10 cellular contexts compared by ENCODE assay signal in genomic region chr1:94865369-94865768, GRCh38. TPM values are rescaled to one million over a fixed set of nuclear protein-coding genes. Genes with fewer than 3 reads are reported as not detected.
DNase-seq lines count a peak whose midpoint lies in the region; ATAC-seq, FAIRE-seq and TF ChIP-seq lines count a peak whose summit lies in the region.
"Had no signal": no experiment of that assay in that cellular context is flagged by ENCODE, and none has a peak within 500 bp of the region (broad histone marks: within the 10 kb centered on the region; RNA-seq: fewer than 3 reads in every experiment).

No MANE protein-coding gene starts in this region.

- H3K9me3 Mint-ChIP-seq in HFFc6, result no peaks in the 10 kb centered on the region

- TF ChIP-seq CTCF in HFFc6 (IDR thresholded peaks at IDR 0.05) (no peak), choroid plexus epithelial cell (conservative IDR thresholded peaks at IDR 0.05; ENCODE audit: low read depth, low read length) (no peak), keratinocyte (optimal IDR thresholded peaks at IDR 0.05 in 1 of 3, IDR thresholded peaks at IDR 0.05 in 1 of 3, conservative IDR thresholded peaks at IDR 0.05 in 1 of 3; ENCODE audit: extremely low read depth in 1 of 3, insufficient read depth in 2 of 3, low read length in 3 of 3) (no peak)

- H3K4me3 Mint-ChIP-seq in HFFc6, result peak overlapping the region; percentile 83

- H3K9ac ChIP-seq in keratinocyte (ENCODE audit: control insufficient read depth, extremely low read depth, insufficient read depth, low read length) (no peak overlapping the region), skeletal muscle satellite cell (ENCODE audit: low read depth, low read length) (peak overlapping the region; percentile 39)

- H3K9me3 ChIP-seq in keratinocyte (ENCODE audit: control insufficient read depth, low read depth, low read length) (no peaks in the 10 kb centered on the region), skeletal muscle satellite cell (replicated peaks; ENCODE audit: low read length) (no peaks in the 10 kb centered on the region)

- no peak overlapping the region for H3K4me3 ChIP-seq in choroid plexus epithelial cell (ENCODE audit: low read depth, low read length)
- H3K4me3 ChIP-seq in keratinocyte (ENCODE audit: control insufficient read depth in 2 of 3, extremely low read depth in 1 of 3, insufficient read depth in 2 of 3, low read depth in 1 of 3, low read length in 3 of 3), result no peak overlapping the region
- peak overlapping the region; percentile 6 for H3K4me3 ChIP-seq in skeletal muscle satellite cell (ENCODE audit: low read length)

- H3K4me2 ChIP-seq in keratinocyte (ENCODE audit: control insufficient read depth, extremely low read depth, insufficient read depth, low read depth, low read length), result peak overlapping the region; percentile 90
- H3K4me2 ChIP-seq in skeletal muscle satellite cell (ENCODE audit: low read length), result peak overlapping the region; percentile 69

- no peaks in the 10 kb centered on the region for H4K20me1 ChIP-seq in keratinocyte (ENCODE audit: control insufficient read depth, extremely low read depth, insufficient read depth, low read length)

- peaks cover 59% of the 10 kb centered on the region for H3K4me1 Mint-ChIP-seq in HFFc6 (ENCODE audit: low read depth)

- dilution Hi-C loops in keratinocyte (cut with MboI; ENCODE audit: extremely low pct_ligation_motif_present, low sequenced_read_pairs), result no loop called here

- H3K36me3 ChIP-seq in keratinocyte (ENCODE audit: control insufficient read depth in 2 of 2, extremely low read depth in 1 of 2, insufficient read depth in 2 of 2, low read length in 2 of 2), result no peaks in the 10 kb centered on the region
- H3K36me3 ChIP-seq in skeletal muscle satellite cell (ENCODE audit: insufficient read depth, low read length), result no peaks in the 10 kb centered on the region

- H3K4me1 ChIP-seq in keratinocyte (ENCODE audit: control insufficient read depth, extremely low read depth, insufficient read depth, low read length) (peaks cover 39% of the 10 kb centered on the region), skeletal muscle satellite cell (ENCODE audit: control insufficient read depth, insufficient read depth, low read length) (peaks cover 46% of the 10 kb centered on the region)

- DNase-seq in HFFc6, result peak; percentile 40
- peak; percentile 57 for DNase-seq in choroid plexus epithelial cell (ENCODE audit: low read depth)
- DNase-seq in keratinocyte (ENCODE audit: low read depth, low spot score), result no peak
- no peak for DNase-seq in activated CD4-positive, alpha-beta T cell treated with anti-CD3 and anti-CD28 coated beads for 4 hours
- no peak for DNase-seq in stimulated activated CD4-positive, alpha-beta T cell treated with anti-CD3 and anti-CD28 coated beads, Interleukin-12 subunit alpha, Interleukin-12 subunit beta, amount 100 ng/mL, for 4 hours
- DNase-seq in RPMI8226, result no peak
- DNase-seq: activated CD8-positive, alpha-beta memory T cell treated with anti-CD3 and anti-CD28 coated beads for 24 hours; stimulated activated CD4-positive, alpha-beta T cell treated with anti-CD3 and anti-CD28 coated beads, Interleukin-15, amount 100 ng/mL, for 24 hours had no signal

- peak overlapping the region; percentile 60 for H2AFZ ChIP-seq in keratinocyte (ENCODE audit: control insufficient read depth, low read length)

- H3K36me3 Mint-ChIP-seq in HFFc6 (ENCODE audit: low read depth), result no peaks in the 10 kb centered on the region

- FAIRE-seq in keratinocyte (lab: Jason Lieb, UNC), result peak; percentile 77

- H3K27ac Mint-ChIP-seq in HFFc6, result peak overlapping the region; percentile 97

- H3K27me3 ChIP-seq in keratinocyte (ENCODE audit: control insufficient read depth, extremely low read depth, insufficient read depth, low read length) (no peaks in the 10 kb centered on the region), skeletal muscle satellite cell (ENCODE audit: control insufficient read depth, insufficient read depth, low read length) (no peaks in the 10 kb centered on the region)

- no peak for ATAC-seq in HG02623 (IDR thresholded peaks at IDR 0.05; ENCODE audit: unreplicated experiment)

- no peaks in the 10 kb centered on the region for H3K9me1 ChIP-seq in keratinocyte (ENCODE audit: control insufficient read depth, extremely low read depth, insufficient read depth, low read length)

- no peaks in the 10 kb centered on the region for H3K79me2 ChIP-seq in keratinocyte (ENCODE audit: control insufficient read depth, insufficient read depth, low read length)

- H3K27me3 Mint-ChIP-seq in HFFc6 (ENCODE audit: insufficient read depth), result no peaks in the 10 kb centered on the region; the same call in 1 of the 2 replicates

- no peak overlapping the region for H3K27ac ChIP-seq in keratinocyte (ENCODE audit: control insufficient read depth, insufficient read depth, low read length)

RNA-seq across cellular contexts. Expression of gene SLC44A3, which starts 45.2 kb away (rescaled TPM):
- total RNA-seq in HFFc6 (2021; fragmentation: NEBNext Ultra II Directional; extraction: Animal tissue kit (Norgen Biotek cat#: 25700)), result 1 to 10 TPM in 2 of 6 experiments, under 1 TPM in 4; 0.62 to 1.8 (median 0.73) TPM
- 5.3 to 8.9 TPM (median 7.3 TPM) in 3 replicates for polyA plus RNA-seq in keratinocyte
- polyA plus RNA-seq in keratinocyte (2011; ENCODE audit: low read depth), result 2.1 TPM
- 6.9 and 11.4 TPM in 2 replicates for polyA plus RNA-seq in keratinocyte (2011; cell fraction: cytosol; rRNA removed)
- polyA plus RNA-seq in keratinocyte (2011; cell fraction: nucleus; rRNA removed), result 10.2 and 11.9 TPM in 2 replicates
- polyA plus RNA-seq in keratinocyte (2012; ENCODE audit: low replicate concordance), result 4.0 and 4.7 TPM in 2 replicates
- 7.3 to 17.7 TPM (median 8.7 TPM) in 3 replicates for polyA minus RNA-seq in keratinocyte
- polyA minus RNA-seq in keratinocyte (2011; cell fraction: cytosol; rRNA and poly(A)+ RNA removed), result 7.1 TPM
- 5.4 and 6.7 TPM in 2 replicates for polyA minus RNA-seq in keratinocyte (2011; cell fraction: nucleus; rRNA and poly(A)+ RNA removed)
- 0.44 and 1.0 TPM in 2 replicates for total RNA-seq in skeletal muscle satellite cell (2012; rRNA removed)

Comparison
In these comparisons a context has a peak if more than half of its experiments do, and no peak if none do; other contexts are left out.
1. DNase-seq: peak in HFFc6 (single experiment) and choroid plexus epithelial cell (single experiment); none in keratinocyte (single experiment), activated CD4-positive, alpha-beta T cell treated with anti-CD3 and anti-CD28 coated beads for 4 hours (0 of 2), stimulated activated CD4-positive, alpha-beta T cell treated with anti-CD3 and anti-CD28 coated beads, Interleukin-12 subunit alpha, Interleukin-12 subunit beta, amount 100 ng/mL, for 4 hours (single experiment) and RPMI8226 (single experiment).